16 cellular contexts compared by ENCODE assay signal in genomic region chr2:32864337-32864736, GRCh38.
A peak's percentile ranks its signal among the peaks of the same experiment; 100 is the strongest.
DNase-seq lines count a peak whose midpoint lies in the region; TF ChIP-seq lines count a peak whose summit lies in the region.
"Had no signal": no experiment of that assay in that cellular context is flagged by ENCODE, and none has a peak within 500 bp of the region (broad histone marks: within the 10 kb centered on the region; RNA-seq: fewer than 3 reads in every experiment).

No MANE protein-coding gene starts in this region.

- peak; percentile 29 for DNase-seq in ELR (ENCODE audit: low read depth)
- peak in 1 of 2 experiments; percentile 81 for DNase-seq in SJSA1 (ENCODE audit: low read depth in 1 of 2, low spot score in 2 of 2)
- DNase-seq in fibroblast of peridontal ligament (ENCODE audit: extremely low read depth): peak; percentile 97
- DNase-seq in tibial artery: no peak
- DNase-seq in NCI-H345 treated with DMSO at 0.1 percent for 48 hours (lab: John Stamatoyannopoulos, UW; ENCODE audit: unreplicated experiment): no peak
- no peak for DNase-seq in NCI-H1930 (lab: John Stamatoyannopoulos, UW)
- no peak for DNase-seq in activated CD4-positive, alpha-beta T cell treated with anti-CD3 and anti-CD28 coated beads, Interleukin-2, amount 50 U/mL, for 48 hours
- DNase-seq: activated CD4-positive, alpha-beta T cell treated with anti-CD3 and anti-CD28 coated beads, Interleukin-2, amount 50 U/mL, for 1 hour; Caco-2; H7; heart right ventricle; left colon; naive B cell; NCI-H2029; NCI-H69; stimulated activated CD4-positive, alpha-beta T cell treated with anti-CD3 and anti-CD28 coated beads, Interleukin-4, amount 100 ng/mL, for 4 hours had no signal

- TF ChIP-seq CTCF in tibial artery (IDR thresholded peaks at IDR 0.05): no peak

- peaks cover 40% of the 10 kb centered on the region for H3K4me1 ChIP-seq in SJSA1 (replicated peaks)
- peaks cover 0 to 25% (median 16%) of the 10 kb centered on the region in 4 donors for H3K4me1 ChIP-seq in tibial artery
- H3K4me1 ChIP-seq: Caco-2 had no signal

- H3K27ac ChIP-seq in SJSA1 (peak overlapping the region; percentile 91), tibial artery (peak overlapping the region; percentile 38 to 51)
- H3K27ac ChIP-seq: heart right ventricle had no signal

- no peak overlapping the region for H3K4me3 ChIP-seq in SJSA1
- no peak overlapping the region for H3K4me3 ChIP-seq in tibial artery
- H3K4me3 ChIP-seq: heart right ventricle had no signal

- H3K36me3 ChIP-seq in SJSA1 (no peaks in the 10 kb centered on the region), tibial artery (no peaks in the 10 kb centered on the region)
- H3K36me3 ChIP-seq: heart right ventricle had no signal

- H3K27me3 ChIP-seq in SJSA1 (replicated peaks) (no peaks in the 10 kb centered on the region), tibial artery (no peaks in the 10 kb centered on the region)
- H3K27me3 ChIP-seq: heart right ventricle had no signal

- no peaks in the 10 kb centered on the region for H3K9me3 ChIP-seq in SJSA1 (replicated peaks)
- no peaks in the 10 kb centered on the region for H3K9me3 ChIP-seq in tibial artery
- H3K9me3 ChIP-seq: Caco-2, heart right ventricle had no signal

- intact Hi-C loops in tibial artery (cut with DNase I; ENCODE audit: low total_unique reads): no loop called here

Comparison
In these comparisons a context has a peak if more than half of its experiments do, and no peak if none do; other contexts are left out.
1. DNase-seq: peak in ELR (single experiment) and fibroblast of peridontal ligament (single experiment); none in tibial artery (0 of 2), NCI-H345 treated with DMSO at 0.1 percent for 48 hours (single experiment), NCI-H1930 (0 of 2) and activated CD4-positive, alpha-beta T cell treated with anti-CD3 and anti-CD28 coated beads, Interleukin-2, amount 50 U/mL, for 48 hours (0 of 2).